ENCODE assay signal across 1 cellular context in genomic region chr16:229731-230281, GRCh38.
TF ChIP-seq lines count a peak whose summit lies in the region.

No MANE protein-coding gene starts in this region.

TF ChIP-seq in endothelial cell of umbilical vein, 7 proteins besides CTCF, POLR2A, EP300 and RAD21 (continued from another document):
- no peak for TF ChIP-seq FOS (IDR thresholded peaks at IDR 0.05; ENCODE audit: borderline replicate concordance, insufficient read depth, low read length)
- no peak for TF ChIP-seq EZH2 (IDR thresholded peaks at IDR 0.05; ENCODE audit: borderline replicate concordance, low read depth, low read length, severe bottlenecking)
- TF ChIP-seq MAX (IDR thresholded peaks at IDR 0.05; ENCODE audit: insufficient read depth, insufficient read length) = no peak
